ENCODE assay signal across 21 cellular contexts in genomic region chr4:5009796-5010195, GRCh38. TPM values are rescaled to one million over a fixed set of nuclear protein-coding genes. Genes with fewer than 3 reads are reported as not detected.
A peak's percentile ranks its signal among the peaks of the same experiment; 100 is the strongest.
DNase-seq lines count a peak whose midpoint lies in the region; ATAC-seq and TF ChIP-seq lines count a peak whose summit lies in the region.
"Had no signal": no experiment of that assay in that cellular context is flagged by ENCODE, and none has a peak within 500 bp of the region (broad histone marks: within the 10 kb centered on the region; RNA-seq: fewer than 3 reads in every experiment).

No MANE protein-coding gene starts in this region.

- H3K27me3 Mint-ChIP-seq in endothelial cell (ENCODE audit: unreplicated experiment): no peaks in the 10 kb centered on the region

- no peaks in the 10 kb centered on the region for H3K4me1 ChIP-seq in GM23248 (ENCODE audit: insufficient read depth)
- H3K4me1 ChIP-seq: HAP-1 had no signal

- H3K4me3 Mint-ChIP-seq in endothelial cell (ENCODE audit: unreplicated experiment): no peak overlapping the region
- H3K4me3 Mint-ChIP-seq: CD4-positive, alpha-beta memory T cell; HFFc6 had no signal

- H3K79me2 ChIP-seq in GM23248 (ENCODE audit: insufficient read depth): no peaks in the 10 kb centered on the region

- H3F3A ChIP-seq in GM23248 (ENCODE audit: insufficient read depth): no peaks in the 10 kb centered on the region

- no peak overlapping the region for H2AFZ ChIP-seq in GM23248

- H3K36me3 Mint-ChIP-seq in endothelial cell (ENCODE audit: low read depth, unreplicated experiment): no peaks in the 10 kb centered on the region
- H3K36me3 Mint-ChIP-seq: CD4-positive, alpha-beta memory T cell had no signal

- intact Hi-C loops in left colon (cut with DNase I, micrococcal nuclease): no loop called here

- peaks cover 53% of the 10 kb centered on the region for H3K27me3 ChIP-seq in GM23248 (replicated peaks; ENCODE audit: insufficient read depth)

- no peak for TF ChIP-seq CTCF in endothelial cell (IDR thresholded peaks at IDR 0.05; ENCODE audit: unreplicated experiment)

- no peaks in the 10 kb centered on the region for H3K9me3 ChIP-seq in GM23248 (ENCODE audit: low read depth)
- H3K9me3 ChIP-seq: A549, HAP-1 had no signal

- H3K9me3 Mint-ChIP-seq in endothelial cell (ENCODE audit: unreplicated experiment): no peaks in the 10 kb centered on the region
- H3K9me3 Mint-ChIP-seq: HFFc6 had no signal

- H3K4me3 ChIP-seq in GM23248: no peak overlapping the region
- H3K4me3 ChIP-seq: A549, HAP-1 had no signal

- DNase-seq in GM23248 (peak; percentile 26), dedifferentiated amniotic fluid mesenchymal stem cell (ENCODE audit: extremely low spot score) (peak; percentile 65), fibroblast of peridontal ligament (ENCODE audit: extremely low read depth) (peak; percentile 71), endothelial cell (ENCODE audit: low spot score) (no peak), NCI-H69 (lab: John Stamatoyannopoulos, UW) (no peak), left colon (no peak)
- DNase-seq: 8988T; ACHN; C1 segment of cervical spinal cord; Calu3; CD4-positive, alpha-beta memory T cell; COR-L47; DMS53; DMS79 treated with DMSO at 0.1 percent for 48 hours; GF-D8; GOT3; HFFc6 had no signal

- no peak overlapping the region for H3K27ac ChIP-seq in GM23248
- H3K27ac ChIP-seq: A549 had no signal

- no peak overlapping the region for H3K27ac Mint-ChIP-seq in endothelial cell (ENCODE audit: unreplicated experiment)
- H3K27ac Mint-ChIP-seq: HFFc6 had no signal

- 3 to 12% methylated on average over 3 of the region's 3 CpGs for WGBS in GM23248 (ENCODE audit: low coverage in 1 of 2, low lambda C conversion rate in 2 of 2, missing lambda C conversion rate in 2 of 2), 2 experiments

- H3K4me1 Mint-ChIP-seq in endothelial cell (ENCODE audit: unreplicated experiment): no peaks in the 10 kb centered on the region
- H3K4me1 Mint-ChIP-seq: CD4-positive, alpha-beta memory T cell had no signal

- no peaks in the 10 kb centered on the region for H4K20me1 ChIP-seq in GM23248 (ENCODE audit: insufficient read depth)

- H3K9ac ChIP-seq in GM23248: no peak overlapping the region

- H3K9me2 ChIP-seq in GM23248 (ENCODE audit: insufficient read depth): no peaks in the 10 kb centered on the region

- ATAC-seq in left colon: no peak
- ATAC-seq: A549 had no signal

- H3K36me3 ChIP-seq in GM23248 (ENCODE audit: low read depth): no peaks in the 10 kb centered on the region
- H3K36me3 ChIP-seq: HAP-1 had no signal

- no peak overlapping the region for H3K4me2 ChIP-seq in GM23248 (ENCODE audit: unreplicated experiment)
- H3K4me2 ChIP-seq: A549 had no signal

- in situ Hi-C loops in GM23248 (cut with MboI): no loop called here

RNA-seq across cellular contexts. Expression of gene CYTL1, which starts 9.5 kb away (rescaled TPM):
- 1.5 TPM in 1 of 2 replicates, not detected in the other for total RNA-seq in GM23248 (2014; rRNA removed; shearing (Covaris generic))
- polyA plus RNA-seq in GM23248 (2016; fragmentation: Nextera tagmentation; extraction: Ambion mirVana): 0.84 and 1.1 TPM in 2 replicates
- total RNA-seq in endothelial cell (ENCODE audit: unreplicated experiment) (not detected), left colon (under 1 TPM; 0.52 to 0.78 TPM)
- total RNA-seq: Calu3; CD4-positive, alpha-beta memory T cell; G401; HFFc6 had no signal
- polyA plus RNA-seq: A549; BJ; CD4-positive, alpha-beta memory T cell had no signal

RNA-seq across cellular contexts. Expression of gene STK32B, which starts 41.5 kb away (rescaled TPM):
- total RNA-seq in GM23248 (2014; rRNA removed; shearing (Covaris generic)): 6.1 and 6.4 TPM in 2 replicates
- polyA plus RNA-seq in GM23248 (2016; fragmentation: Nextera tagmentation; extraction: Ambion mirVana): 4.9 and 5.4 TPM in 2 replicates
- total RNA-seq in endothelial cell (ENCODE audit: unreplicated experiment): 0.56 TPM
- total RNA-seq in left colon: under 1 TPM; 0.40 to 0.78 TPM
- total RNA-seq: Calu3; CD4-positive, alpha-beta memory T cell had no signal
- polyA plus RNA-seq: CD4-positive, alpha-beta memory T cell had no signal

Comparison
In these comparisons a context has a peak if more than half of its experiments do, and no peak if none do; other contexts are left out.
1. DNase-seq: peak in GM23248 (single experiment), dedifferentiated amniotic fluid mesenchymal stem cell (single experiment) and fibroblast of peridontal ligament (single experiment); none in endothelial cell (single experiment), NCI-H69 (single experiment) and left colon (0 of 2).